1 cellular context compared by ENCODE assay signal in the genomic region with DNA sequence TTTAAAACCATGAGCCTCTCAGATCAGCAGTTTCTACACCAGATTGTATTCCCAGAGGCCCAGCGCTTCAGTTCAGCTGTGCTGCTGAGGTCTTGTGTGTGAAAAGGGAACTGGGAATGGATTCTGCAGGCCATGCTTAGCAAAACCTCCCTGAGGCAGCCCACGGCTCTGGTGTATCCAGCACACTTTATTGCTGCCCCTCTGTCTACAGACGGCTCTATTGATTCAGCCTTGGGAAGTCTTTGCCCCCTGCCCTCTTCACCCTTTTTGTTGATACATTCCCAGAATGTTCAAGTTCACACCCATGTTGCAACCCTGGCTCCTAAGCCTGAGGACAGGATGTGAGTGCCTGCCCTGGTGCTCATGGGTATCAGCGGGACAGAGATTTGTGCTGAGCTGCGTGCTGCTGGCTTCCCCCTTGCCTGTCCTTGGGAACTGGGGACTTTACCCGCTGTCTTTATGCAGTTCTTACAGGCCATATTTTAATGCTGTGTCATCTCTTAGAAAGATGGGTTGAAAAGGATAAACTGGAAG.
TF ChIP-seq lines count a peak whose summit lies in the region.

No MANE protein-coding gene starts in this region.

TF ChIP-seq in HepG2, 621 proteins besides CTCF, POLR2A, EP300 and RAD21 (continued from another document and continues in another):
- TF ChIP-seq, protein P1, sequence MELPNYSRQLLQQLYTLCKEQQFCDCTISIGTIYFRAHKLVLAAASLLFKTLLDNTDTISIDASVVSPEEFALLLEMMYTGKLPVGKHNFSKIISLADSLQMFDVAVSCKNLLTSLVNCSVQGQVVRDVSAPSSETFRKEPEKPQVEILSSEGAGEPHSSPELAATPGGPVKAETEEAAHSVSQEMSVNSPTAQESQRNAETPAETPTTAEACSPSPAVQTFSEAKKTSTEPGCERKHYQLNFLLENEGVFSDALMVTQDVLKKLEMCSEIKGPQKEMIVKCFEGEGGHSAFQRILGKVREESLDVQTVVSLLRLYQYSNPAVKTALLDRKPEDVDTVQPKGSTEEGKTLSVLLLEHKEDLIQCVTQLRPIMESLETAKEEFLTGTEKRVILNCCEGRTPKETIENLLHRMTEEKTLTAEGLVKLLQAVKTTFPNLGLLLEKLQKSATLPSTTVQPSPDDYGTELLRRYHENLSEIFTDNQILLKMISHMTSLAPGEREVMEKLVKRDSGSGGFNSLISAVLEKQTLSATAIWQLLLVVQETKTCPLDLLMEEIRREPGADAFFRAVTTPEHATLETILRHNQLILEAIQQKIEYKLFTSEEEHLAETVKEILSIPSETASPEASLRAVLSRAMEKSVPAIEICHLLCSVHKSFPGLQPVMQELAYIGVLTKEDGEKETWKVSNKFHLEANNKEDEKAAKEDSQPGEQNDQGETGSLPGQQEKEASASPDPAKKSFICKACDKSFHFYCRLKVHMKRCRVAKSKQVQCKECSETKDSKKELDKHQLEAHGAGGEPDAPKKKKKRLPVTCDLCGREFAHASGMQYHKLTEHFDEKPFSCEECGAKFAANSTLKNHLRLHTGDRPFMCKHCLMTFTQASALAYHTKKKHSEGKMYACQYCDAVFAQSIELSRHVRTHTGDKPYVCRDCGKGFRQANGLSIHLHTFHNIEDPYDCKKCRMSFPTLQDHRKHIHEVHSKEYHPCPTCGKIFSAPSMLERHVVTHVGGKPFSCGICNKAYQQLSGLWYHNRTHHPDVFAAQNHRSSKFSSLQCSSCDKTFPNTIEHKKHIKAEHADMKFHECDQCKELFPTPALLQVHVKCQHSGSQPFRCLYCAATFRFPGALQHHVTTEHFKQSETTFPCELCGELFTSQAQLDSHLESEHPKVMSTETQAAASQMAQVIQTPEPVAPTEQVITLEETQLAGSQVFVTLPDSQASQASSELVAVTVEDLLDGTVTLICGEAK (IDR thresholded peaks at IDR 0.05), result no peak
- TF ChIP-seq, protein P1 (CRISPR knock-in tag; IDR thresholded peaks at IDR 0.05), result peak; percentile 92
- TF ChIP-seq KAT2B (IDR thresholded peaks at IDR 0.05; ENCODE audit: borderline replicate concordance, low read depth, low read length) (no peak), KLF9 (CRISPR knock-in tag; IDR thresholded peaks at IDR 0.05; ENCODE audit: low read depth) (peak; percentile 76; the same call in 1 of the 2 replicates), ZNF253 (CRISPR knock-in tag; IDR thresholded peaks at IDR 0.05; ENCODE audit: borderline replicate concordance) (no peak), ZBTB7A (CRISPR knock-in tag; IDR thresholded peaks at IDR 0.05) (no peak; the same call in 1 of the 2 replicates), XRCC5 (optimal IDR thresholded peaks at IDR 0.05; ENCODE audit: low read length) (peak; percentile 77), POLR2AphosphoS2 (IDR thresholded peaks at IDR 0.05; ENCODE audit: low read depth, low read length) (no peak), SCMH1 (CRISPR knock-in tag; IDR thresholded peaks at IDR 0.05; ENCODE audit: borderline replicate concordance) (no peak), LCORL (IDR thresholded peaks at IDR 0.05) (no peak), LCORL (CRISPR knock-in tag; IDR thresholded peaks at IDR 0.05) (peak; percentile 98), ZNF335 (CRISPR knock-in tag; IDR thresholded peaks at IDR 0.05) (0 out of 2 replicates have a peak, but pooled peaks have one; percentile 52), NBN (conservative IDR thresholded peaks at IDR 0.05) (no peak), ZBED4 (CRISPR knock-in tag; IDR thresholded peaks at IDR 0.05; ENCODE audit: borderline replicate concordance) (0 out of 2 replicates have a peak, but pooled peaks have one; percentile 54), ZNF317 (CRISPR knock-in tag; IDR thresholded peaks at IDR 0.05) (peak; percentile 65), ZNF337 (CRISPR knock-in tag; IDR thresholded peaks at IDR 0.05; ENCODE audit: borderline replicate concordance, low read depth) (peak; percentile 73; the same call in 1 of the 2 replicates), ZNF503 (CRISPR knock-in tag; IDR thresholded peaks at IDR 0.05) (peak; percentile 95), ZNF773 (CRISPR knock-in tag; IDR thresholded peaks at IDR 0.05; ENCODE audit: borderline replicate concordance) (no peak), GFI1 (CRISPR knock-in tag; IDR thresholded peaks at IDR 0.05; ENCODE audit: borderline replicate concordance) (peak; percentile 99), HNRNPUL1 (IDR thresholded peaks at IDR 0.05; ENCODE audit: low read depth, low read length) (no peak), ZNF7 (CRISPR knock-in tag; IDR thresholded peaks at IDR 0.05) (no peak), ETS1 (CRISPR knock-in tag; IDR thresholded peaks at IDR 0.05) (no peak), PCBP2 (optimal IDR thresholded peaks at IDR 0.05; ENCODE audit: low read depth, low read length, poor library complexity, severe bottlenecking) (no peak), SIN3A (IDR thresholded peaks at IDR 0.05; ENCODE audit: borderline replicate concordance, low read depth, low read length) (no peak), FLYWCH1 (CRISPR knock-in tag; IDR thresholded peaks at IDR 0.05) (peak; percentile 79; the same call in 1 of the 2 replicates)
- TF ChIP-seq, protein P2, sequence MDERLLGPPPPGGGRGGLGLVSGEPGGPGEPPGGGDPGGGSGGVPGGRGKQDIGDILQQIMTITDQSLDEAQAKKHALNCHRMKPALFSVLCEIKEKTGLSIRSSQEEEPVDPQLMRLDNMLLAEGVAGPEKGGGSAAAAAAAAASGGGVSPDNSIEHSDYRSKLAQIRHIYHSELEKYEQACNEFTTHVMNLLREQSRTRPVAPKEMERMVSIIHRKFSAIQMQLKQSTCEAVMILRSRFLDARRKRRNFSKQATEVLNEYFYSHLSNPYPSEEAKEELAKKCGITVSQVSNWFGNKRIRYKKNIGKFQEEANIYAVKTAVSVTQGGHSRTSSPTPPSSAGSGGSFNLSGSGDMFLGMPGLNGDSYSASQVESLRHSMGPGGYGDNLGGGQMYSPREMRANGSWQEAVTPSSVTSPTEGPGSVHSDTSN (CRISPR knock-in tag; IDR thresholded peaks at IDR 0.05), result no peak
- TF ChIP-seq, protein P3, sequence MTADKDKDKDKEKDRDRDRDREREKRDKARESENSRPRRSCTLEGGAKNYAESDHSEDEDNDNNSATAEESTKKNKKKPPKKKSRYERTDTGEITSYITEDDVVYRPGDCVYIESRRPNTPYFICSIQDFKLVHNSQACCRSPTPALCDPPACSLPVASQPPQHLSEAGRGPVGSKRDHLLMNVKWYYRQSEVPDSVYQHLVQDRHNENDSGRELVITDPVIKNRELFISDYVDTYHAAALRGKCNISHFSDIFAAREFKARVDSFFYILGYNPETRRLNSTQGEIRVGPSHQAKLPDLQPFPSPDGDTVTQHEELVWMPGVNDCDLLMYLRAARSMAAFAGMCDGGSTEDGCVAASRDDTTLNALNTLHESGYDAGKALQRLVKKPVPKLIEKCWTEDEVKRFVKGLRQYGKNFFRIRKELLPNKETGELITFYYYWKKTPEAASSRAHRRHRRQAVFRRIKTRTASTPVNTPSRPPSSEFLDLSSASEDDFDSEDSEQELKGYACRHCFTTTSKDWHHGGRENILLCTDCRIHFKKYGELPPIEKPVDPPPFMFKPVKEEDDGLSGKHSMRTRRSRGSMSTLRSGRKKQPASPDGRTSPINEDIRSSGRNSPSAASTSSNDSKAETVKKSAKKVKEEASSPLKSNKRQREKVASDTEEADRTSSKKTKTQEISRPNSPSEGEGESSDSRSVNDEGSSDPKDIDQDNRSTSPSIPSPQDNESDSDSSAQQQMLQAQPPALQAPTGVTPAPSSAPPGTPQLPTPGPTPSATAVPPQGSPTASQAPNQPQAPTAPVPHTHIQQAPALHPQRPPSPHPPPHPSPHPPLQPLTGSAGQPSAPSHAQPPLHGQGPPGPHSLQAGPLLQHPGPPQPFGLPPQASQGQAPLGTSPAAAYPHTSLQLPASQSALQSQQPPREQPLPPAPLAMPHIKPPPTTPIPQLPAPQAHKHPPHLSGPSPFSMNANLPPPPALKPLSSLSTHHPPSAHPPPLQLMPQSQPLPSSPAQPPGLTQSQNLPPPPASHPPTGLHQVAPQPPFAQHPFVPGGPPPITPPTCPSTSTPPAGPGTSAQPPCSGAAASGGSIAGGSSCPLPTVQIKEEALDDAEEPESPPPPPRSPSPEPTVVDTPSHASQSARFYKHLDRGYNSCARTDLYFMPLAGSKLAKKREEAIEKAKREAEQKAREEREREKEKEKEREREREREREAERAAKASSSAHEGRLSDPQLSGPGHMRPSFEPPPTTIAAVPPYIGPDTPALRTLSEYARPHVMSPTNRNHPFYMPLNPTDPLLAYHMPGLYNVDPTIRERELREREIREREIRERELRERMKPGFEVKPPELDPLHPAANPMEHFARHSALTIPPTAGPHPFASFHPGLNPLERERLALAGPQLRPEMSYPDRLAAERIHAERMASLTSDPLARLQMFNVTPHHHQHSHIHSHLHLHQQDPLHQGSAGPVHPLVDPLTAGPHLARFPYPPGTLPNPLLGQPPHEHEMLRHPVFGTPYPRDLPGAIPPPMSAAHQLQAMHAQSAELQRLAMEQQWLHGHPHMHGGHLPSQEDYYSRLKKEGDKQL (CRISPR knock-in tag; IDR thresholded peaks at IDR 0.05; ENCODE audit: low read depth), result peak; percentile 91
